ENCODE assay signal across 8 cellular contexts in the genomic region with DNA sequence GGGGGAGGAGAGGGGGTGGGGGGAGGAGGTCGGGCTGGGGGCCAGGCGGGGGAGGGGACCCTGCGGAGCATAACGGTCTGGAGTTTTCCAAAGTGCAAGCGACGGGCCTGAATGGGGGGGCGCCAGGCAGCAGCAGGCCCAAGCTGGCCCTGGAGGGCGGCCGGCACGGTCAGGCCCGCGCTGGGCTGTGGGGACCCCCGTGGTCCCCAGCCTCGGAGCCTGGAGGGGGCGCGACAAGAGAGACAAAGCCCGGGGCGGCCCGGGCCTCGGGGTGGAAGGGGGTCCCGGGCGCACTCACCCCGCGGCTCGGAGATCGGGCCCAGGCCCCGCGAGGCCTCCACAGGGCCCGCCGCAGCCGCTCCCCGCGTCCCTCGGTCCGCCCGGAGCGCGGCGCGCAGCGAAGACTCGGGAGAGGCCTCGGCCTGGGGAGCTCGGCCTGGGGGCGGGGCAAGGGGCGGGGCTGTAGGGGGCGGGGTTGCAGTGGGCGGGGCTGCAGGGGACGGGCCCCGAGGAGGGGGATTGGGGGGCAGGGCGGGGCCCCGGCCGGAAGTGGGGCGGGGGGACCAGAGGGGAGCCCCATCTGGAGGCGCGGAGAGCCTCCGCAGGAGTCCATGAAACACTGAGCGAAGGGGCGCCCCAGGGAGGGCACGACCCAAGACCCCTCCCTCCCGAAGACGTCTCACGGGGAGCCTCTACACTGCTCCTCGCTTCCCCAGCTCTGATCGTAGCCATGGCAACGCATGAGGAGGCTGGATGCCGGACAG. TPM values are rescaled to one million over a fixed set of nuclear protein-coding genes. Genes with fewer than 3 reads are reported as not detected.
DNase-seq lines count a peak whose midpoint lies in the region; ATAC-seq and TF ChIP-seq lines count a peak whose summit lies in the region.

No MANE protein-coding gene starts in this region.

- H3K9ac ChIP-seq in duodenal mucosa (ENCODE audit: low read depth in 1 of 2, low read length in 2 of 2), result no peak overlapping the region

- 0 to 1% methylated on average over 3 to 29 of the region's 67 CpGs for WGBS in lower leg skin, 2 donors

- H3K4me3 ChIP-seq in duodenal mucosa (ENCODE audit: low read depth in 1 of 2, low read length in 2 of 2) (peak overlapping the region; percentile 44 to 69), lower leg skin (ENCODE audit: low read depth, poor library complexity, severe bottlenecking) (peak overlapping the region; percentile 41)

- no peaks in the 10 kb centered on the region for H3K36me3 ChIP-seq in duodenal mucosa (ENCODE audit: control insufficient read depth in 1 of 2, insufficient read depth in 2 of 2, low read length in 2 of 2)

- TF ChIP-seq CTCF in lower leg skin (IDR thresholded peaks at IDR 0.05), result no peak

- H3K27me3 ChIP-seq in duodenal mucosa (ENCODE audit: control insufficient read depth in 1 of 2, insufficient read depth in 2 of 2, low read length in 2 of 2), result peaks cover 4 to 10% of the 10 kb centered on the region in 2 donors

- H3K27ac Mint-ChIP-seq in activated CD4-positive, alpha-beta T cell treated with anti-CD3 and anti-CD28 coated beads, Interleukin-2, amount 10 ng/mL, durations not matched to agents 7 days and 5 days, result no peak overlapping the region

- no peaks in the 10 kb centered on the region for H3K4me1 Mint-ChIP-seq in activated CD4-positive, alpha-beta T cell treated with anti-CD3 and anti-CD28 coated beads, Interleukin-2, amount 10 ng/mL, durations not matched to agents 7 days and 5 days

- H3K27ac ChIP-seq in duodenal mucosa (ENCODE audit: low read depth, low read length), result peak overlapping the region; percentile 3

- H3K4me1 ChIP-seq in duodenal mucosa (ENCODE audit: control insufficient read depth in 1 of 2, insufficient read depth in 2 of 2, low read length in 2 of 2), result peaks cover 8 to 17% of the 10 kb centered on the region in 2 donors

- H3K27me3 Mint-ChIP-seq in activated CD4-positive, alpha-beta T cell treated with anti-CD3 and anti-CD28 coated beads, Interleukin-2, amount 10 ng/mL, durations not matched to agents 7 days and 5 days, result peaks cover 14% of the 10 kb centered on the region

- CTCF ChIA-PET in activated CD4-positive, alpha-beta T cell treated with anti-CD3 and anti-CD28 coated beads, Interleukin-2, amount 10 ng/mL, durations not matched to agents 7 days and 5 days (lab: Charles Lee), result no interaction called here

- intact Hi-C loops in lower leg skin (cut with DNase I; ENCODE audit: low total_unique reads), result no loop called here

- no peak overlapping the region for H3K4me3 Mint-ChIP-seq in activated CD4-positive, alpha-beta T cell treated with anti-CD3 and anti-CD28 coated beads, Interleukin-2, amount 10 ng/mL, durations not matched to agents 7 days and 5 days

- TF ChIP-seq POLR2A in lower leg skin (IDR thresholded peaks at IDR 0.05), result no peak

- no peaks in the 10 kb centered on the region for H3K9me3 Mint-ChIP-seq in activated CD4-positive, alpha-beta T cell treated with anti-CD3 and anti-CD28 coated beads, Interleukin-2, amount 10 ng/mL, durations not matched to agents 7 days and 5 days

- POLR2A ChIA-PET in activated CD4-positive, alpha-beta T cell treated with anti-CD3 and anti-CD28 coated beads, Interleukin-2, amount 10 ng/mL, durations not matched to agents 7 days and 5 days (lab: Charles Lee), result no interaction called here

- DNase-seq in EH (ENCODE audit: low read depth) (peak; percentile 83), LHCN-M2 (ENCODE audit: low read depth) (peak; percentile 55), lower leg skin (ENCODE audit: low spot score in 2 of 2) (peak in 1 of 2 donors; percentile 91), NAMALWA (ENCODE audit: low spot score) (no peak)
- peak; percentile 29 for DNase-seq in activated CD4-positive, alpha-beta T cell treated with anti-CD3 and anti-CD28 coated beads, Interleukin-2, amount 10 ng/mL, durations not matched to agents 7 days and 5 days
- DNase-seq in stimulated activated CD4-positive, alpha-beta T cell treated with anti-CD3 and anti-CD28 coated beads, Interleukin-4, amount 100 ng/mL, for 24 hours, result peak; percentile 44

- H3K36me3 Mint-ChIP-seq in activated CD4-positive, alpha-beta T cell treated with anti-CD3 and anti-CD28 coated beads, Interleukin-2, amount 10 ng/mL, durations not matched to agents 7 days and 5 days (ENCODE audit: low read depth), result no peaks in the 10 kb centered on the region

- ATAC-seq in HG03175 (IDR thresholded peaks at IDR 0.05; ENCODE audit: unreplicated experiment), result no peak

- H3K9me3 ChIP-seq in duodenal mucosa (ENCODE audit: control insufficient read depth in 1 of 2, low read length in 2 of 2), result no peaks in the 10 kb centered on the region

RNA-seq across cellular contexts. Expression of gene PTPRS, which starts 47.6 kb away (rescaled TPM):
- total RNA-seq in LHCN-M2 (2014; rRNA removed) (53.2 and 63.0 TPM in 2 replicates), lower leg skin (100 to 1,000 TPM; 123 to 200 (median 161) TPM)
- polyA plus RNA-seq in LHCN-M2 (2012), result 16.1 TPM
- under 1 TPM; 0.02 to 0.08 TPM for total RNA-seq in activated CD4-positive, alpha-beta T cell treated with anti-CD3 and anti-CD28 coated beads, Interleukin-2, amount 10 ng/mL, durations not matched to agents 7 days and 5 days

Comparison
In these comparisons a context has a peak if more than half of its experiments do, and no peak if none do; other contexts are left out.
1. RNA of gene PTPRS, which starts 47.6 kb away (total RNA-seq): 123 to 200 TPM in lower leg skin and 53.2 to 63.0 TPM in LHCN-M2; 0.02 to 0.08 TPM in activated CD4-positive, alpha-beta T cell treated with anti-CD3 and anti-CD28 coated beads, Interleukin-2, amount 10 ng/mL, durations not matched to agents 7 days and 5 days; every median in the first group is over 10 times any median in the second.